1 cellular context compared by ENCODE assay signal in the genomic region with DNA sequence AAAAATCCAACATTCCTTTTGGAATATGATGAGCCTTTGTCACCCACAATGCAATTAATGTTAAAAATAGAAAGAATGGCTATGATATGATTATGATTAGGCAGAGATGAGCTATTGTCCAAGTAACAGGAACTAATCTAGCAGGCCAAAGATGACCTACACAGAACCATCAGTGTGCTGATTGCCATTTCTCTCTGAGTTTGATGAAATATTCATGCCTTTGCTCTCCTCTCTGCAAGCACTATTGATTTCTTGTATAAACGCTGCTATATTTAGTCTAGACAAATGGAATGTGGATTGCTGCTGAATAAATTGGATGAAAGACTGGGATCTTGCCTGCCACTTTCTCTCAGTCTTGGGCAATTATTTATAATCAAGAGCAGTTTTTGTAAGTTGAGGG.
TF ChIP-seq lines count a peak whose summit lies in the region.

No MANE protein-coding gene starts in this region.

TF ChIP-seq in WTC11, 78 proteins besides CTCF, POLR2A, EP300 and RAD21 (continued from another document):
- TF ChIP-seq, protein P1, sequence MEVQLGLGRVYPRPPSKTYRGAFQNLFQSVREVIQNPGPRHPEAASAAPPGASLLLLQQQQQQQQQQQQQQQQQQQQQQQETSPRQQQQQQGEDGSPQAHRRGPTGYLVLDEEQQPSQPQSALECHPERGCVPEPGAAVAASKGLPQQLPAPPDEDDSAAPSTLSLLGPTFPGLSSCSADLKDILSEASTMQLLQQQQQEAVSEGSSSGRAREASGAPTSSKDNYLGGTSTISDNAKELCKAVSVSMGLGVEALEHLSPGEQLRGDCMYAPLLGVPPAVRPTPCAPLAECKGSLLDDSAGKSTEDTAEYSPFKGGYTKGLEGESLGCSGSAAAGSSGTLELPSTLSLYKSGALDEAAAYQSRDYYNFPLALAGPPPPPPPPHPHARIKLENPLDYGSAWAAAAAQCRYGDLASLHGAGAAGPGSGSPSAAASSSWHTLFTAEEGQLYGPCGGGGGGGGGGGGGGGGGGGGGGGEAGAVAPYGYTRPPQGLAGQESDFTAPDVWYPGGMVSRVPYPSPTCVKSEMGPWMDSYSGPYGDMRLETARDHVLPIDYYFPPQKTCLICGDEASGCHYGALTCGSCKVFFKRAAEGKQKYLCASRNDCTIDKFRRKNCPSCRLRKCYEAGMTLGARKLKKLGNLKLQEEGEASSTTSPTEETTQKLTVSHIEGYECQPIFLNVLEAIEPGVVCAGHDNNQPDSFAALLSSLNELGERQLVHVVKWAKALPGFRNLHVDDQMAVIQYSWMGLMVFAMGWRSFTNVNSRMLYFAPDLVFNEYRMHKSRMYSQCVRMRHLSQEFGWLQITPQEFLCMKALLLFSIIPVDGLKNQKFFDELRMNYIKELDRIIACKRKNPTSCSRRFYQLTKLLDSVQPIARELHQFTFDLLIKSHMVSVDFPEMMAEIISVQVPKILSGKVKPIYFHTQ (CRISPR knock-in tag; IDR thresholded peaks at IDR 0.05) = no peak
- no peak for TF ChIP-seq TP53 (CRISPR knock-in tag; IDR thresholded peaks at IDR 0.05)
- TF ChIP-seq, protein P2, sequence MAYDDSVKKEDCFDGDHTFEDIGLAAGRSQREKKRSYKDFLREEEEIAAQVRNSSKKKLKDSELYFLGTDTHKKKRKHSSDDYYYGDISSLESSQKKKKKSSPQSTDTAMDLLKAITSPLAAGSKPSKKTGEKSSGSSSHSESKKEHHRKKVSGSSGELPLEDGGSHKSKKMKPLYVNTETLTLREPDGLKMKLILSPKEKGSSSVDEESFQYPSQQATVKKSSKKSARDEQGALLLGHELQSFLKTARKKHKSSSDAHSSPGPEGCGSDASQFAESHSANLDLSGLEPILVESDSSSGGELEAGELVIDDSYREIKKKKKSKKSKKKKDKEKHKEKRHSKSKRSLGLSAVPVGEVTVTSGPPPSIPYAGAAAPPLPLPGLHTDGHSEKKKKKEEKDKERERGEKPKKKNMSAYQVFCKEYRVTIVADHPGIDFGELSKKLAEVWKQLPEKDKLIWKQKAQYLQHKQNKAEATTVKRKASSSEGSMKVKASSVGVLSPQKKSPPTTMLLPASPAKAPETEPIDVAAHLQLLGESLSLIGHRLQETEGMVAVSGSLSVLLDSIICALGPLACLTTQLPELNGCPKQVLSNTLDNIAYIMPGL (CRISPR knock-in tag; IDR thresholded peaks at IDR 0.05) = no peak
TF ChIP-seq in WTC11: peak in this region for 0.
